Comparison of ENCODE assay signal across 16 cellular contexts in the genomic region with DNA sequence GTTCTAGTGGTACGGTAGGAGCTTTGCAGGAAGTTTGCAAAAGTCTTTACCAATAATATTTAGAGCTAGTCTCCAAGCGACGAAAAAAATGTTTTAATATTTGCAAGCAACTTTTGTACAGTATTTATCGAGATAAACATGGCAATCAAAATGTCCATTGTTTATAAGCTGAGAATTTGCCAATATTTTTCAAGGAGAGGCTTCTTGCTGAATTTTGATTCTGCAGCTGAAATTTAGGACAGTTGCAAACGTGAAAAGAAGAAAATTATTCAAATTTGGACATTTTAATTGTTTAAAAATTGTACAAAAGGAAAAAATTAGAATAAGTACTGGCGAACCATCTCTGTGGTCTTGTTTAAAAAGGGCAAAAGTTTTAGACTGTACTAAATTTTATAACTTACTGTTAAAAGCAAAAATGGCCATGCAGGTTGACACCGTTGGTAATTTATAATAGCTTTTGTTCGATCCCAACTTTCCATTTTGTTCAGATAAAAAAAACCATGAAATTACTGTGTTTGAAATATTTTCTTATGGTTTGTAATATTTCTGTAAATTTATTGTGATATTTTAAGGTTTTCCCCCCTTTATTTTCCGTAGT. TPM values are rescaled to one million over a fixed set of nuclear protein-coding genes. Genes with fewer than 3 reads are reported as not detected.
DNase-seq lines count a peak whose midpoint lies in the region; ATAC-seq and TF ChIP-seq lines count a peak whose summit lies in the region.
"Had no signal": no experiment of that assay in that cellular context is flagged by ENCODE, and none has a peak within 500 bp of the region (broad histone marks: within the 10 kb centered on the region; RNA-seq: fewer than 3 reads in every experiment).

No MANE protein-coding gene starts in this region.

- ATAC-seq in activated T-cell treated with anti-CD3 and anti-CD28 coated beads, Interleukin-2, amount 50 U/mL, for 72 hours (replicated peaks in 1 of 2), result no peak
- no peak for ATAC-seq in GM18909 (IDR thresholded peaks at IDR 0.05; ENCODE audit: poor library complexity, unreplicated experiment)
- ATAC-seq: K562 had no signal

- H3K36me3 Mint-ChIP-seq in activated T-cell treated with anti-CD3 and anti-CD28 coated beads, Interleukin-2, amount 50 U/mL, for 72 hours (ENCODE audit: insufficient read depth in 2 of 2), result peaks cover 3 to 9% of the 10 kb centered on the region in 2 donors
- no peaks in the 10 kb centered on the region for H3K36me3 Mint-ChIP-seq in activated T-helper 1 cell treated with anti-CD3 and anti-CD28 coated beads, Interleukin-12 subunit alpha, Interleukin-12 subunit beta, Interleukin-2, Interleukin-4 antibody, amounts not matched to agents 30 ng/mL and 10 ng/mL and 1 ng/mL, durations not matched to agents 14 hours and 24 hours and 36 hours (ENCODE audit: low read depth)

- no peaks in the 10 kb centered on the region for H3K9me3 ChIP-seq in tibial nerve
- H3K9me3 ChIP-seq: pancreas, SK-N-SH had no signal

- H3K4me1 ChIP-seq in tibial nerve, result peaks cover 0 to 35% (median 8%) of the 10 kb centered on the region in 4 donors

- DNase-seq in activated T-cell treated with anti-CD3 and anti-CD28 coated beads, Interleukin-2, amount 50 U/mL, for 72 hours, result no peak
- DNase-seq in activated T-cell treated with anti-CD3 and anti-CD28 coated beads, Interleukin-2, amount 50 U/mL, for 1 hour, result no peak
- no peak for DNase-seq in activated T-helper 1 cell treated with anti-CD3 and anti-CD28 coated beads, Interleukin-12 subunit alpha, Interleukin-12 subunit beta, Interleukin-2, Interleukin-4 antibody, amounts not matched to agents 30 ng/mL and 10 ng/mL and 1 ng/mL, durations not matched to agents 14 hours and 24 hours and 36 hours (ENCODE audit: low spot score)
- DNase-seq in tibial nerve (ENCODE audit: low spot score in 2 of 2), result no peak
- DNase-seq in NCI-H2196 treated with DMSO at 0.1 percent for 48 hours (lab: John Stamatoyannopoulos, UW; ENCODE audit: unreplicated experiment), result no peak
- no peak for DNase-seq in RPMI8226
- DNase-seq: activated T-cell treated with anti-CD3 and anti-CD28 coated beads for 4 hours, aorta, mammary epithelial cell, NCI-H1694, NCI-H82, SK-N-SH had no signal

- H3K9me3 Mint-ChIP-seq in activated T-cell treated with anti-CD3 and anti-CD28 coated beads, Interleukin-2, amount 50 U/mL, for 72 hours, result peaks cover 0 to 2% of the 10 kb centered on the region in 2 donors
- H3K9me3 Mint-ChIP-seq in activated T-helper 1 cell treated with anti-CD3 and anti-CD28 coated beads, Interleukin-12 subunit alpha, Interleukin-12 subunit beta, Interleukin-2, Interleukin-4 antibody, amounts not matched to agents 30 ng/mL and 10 ng/mL and 1 ng/mL, durations not matched to agents 14 hours and 24 hours and 36 hours, result no peaks in the 10 kb centered on the region

- H3K27ac ChIP-seq in tibial nerve, result peak overlapping the region in 3 of 4 donors; percentile 72 to 92 (median 90)
- H3K27ac ChIP-seq: pancreas had no signal

- TF ChIP-seq EP300 in tibial nerve (IDR thresholded peaks at IDR 0.05), result no peak

- H3K4me1 Mint-ChIP-seq in activated T-cell treated with anti-CD3 and anti-CD28 coated beads, Interleukin-2, amount 50 U/mL, for 72 hours (ENCODE audit: low read depth), result peaks cover 13% of the 10 kb centered on the region
- H3K4me1 Mint-ChIP-seq in activated T-helper 1 cell treated with anti-CD3 and anti-CD28 coated beads, Interleukin-12 subunit alpha, Interleukin-12 subunit beta, Interleukin-2, Interleukin-4 antibody, amounts not matched to agents 30 ng/mL and 10 ng/mL and 1 ng/mL, durations not matched to agents 14 hours and 24 hours and 36 hours (ENCODE audit: low read depth), result peaks cover 9% of the 10 kb centered on the region

- peak overlapping the region; percentile 75 for H3K4me3 ChIP-seq in iPS-11a (ENCODE audit: low read depth, low read length)
- peak overlapping the region; percentile 38 to 59 (median 47) for H3K4me3 ChIP-seq in tibial nerve
- H3K4me3 ChIP-seq: K562, pancreas had no signal

- peaks cover 73% of the 10 kb centered on the region for H3K27me3 Mint-ChIP-seq in activated T-cell treated with anti-CD3 and anti-CD28 coated beads, Interleukin-2, amount 50 U/mL, for 72 hours (ENCODE audit: low read depth)
- H3K27me3 Mint-ChIP-seq in activated T-helper 1 cell treated with anti-CD3 and anti-CD28 coated beads, Interleukin-12 subunit alpha, Interleukin-12 subunit beta, Interleukin-2, Interleukin-4 antibody, amounts not matched to agents 30 ng/mL and 10 ng/mL and 1 ng/mL, durations not matched to agents 14 hours and 24 hours and 36 hours (ENCODE audit: insufficient read depth), result peaks cover 67% of the 10 kb centered on the region

- TF ChIP-seq CTCF in tibial nerve (IDR thresholded peaks at IDR 0.05), result no peak

- H3K27me3 ChIP-seq in tibial nerve, result peaks cover 0 to 96% of the 10 kb centered on the region in 2 donors

- H3K4me3 Mint-ChIP-seq in activated T-cell treated with anti-CD3 and anti-CD28 coated beads, Interleukin-2, amount 50 U/mL, for 72 hours, result peak overlapping the region in 1 of 2 donors; percentile 25
- no peak overlapping the region for H3K4me3 Mint-ChIP-seq in activated T-helper 1 cell treated with anti-CD3 and anti-CD28 coated beads, Interleukin-12 subunit alpha, Interleukin-12 subunit beta, Interleukin-2, Interleukin-4 antibody, amounts not matched to agents 30 ng/mL and 10 ng/mL and 1 ng/mL, durations not matched to agents 14 hours and 24 hours and 36 hours

- no peak for TF ChIP-seq POLR2A in tibial nerve (IDR thresholded peaks at IDR 0.05)

- H3K36me3 ChIP-seq in tibial nerve, result no peaks in the 10 kb centered on the region
- H3K36me3 ChIP-seq: pancreas had no signal

- H3K27ac Mint-ChIP-seq in activated T-cell treated with anti-CD3 and anti-CD28 coated beads, Interleukin-2, amount 50 U/mL, for 72 hours, result peak overlapping the region; percentile 81
- H3K27ac Mint-ChIP-seq in activated T-helper 1 cell treated with anti-CD3 and anti-CD28 coated beads, Interleukin-12 subunit alpha, Interleukin-12 subunit beta, Interleukin-2, Interleukin-4 antibody, amounts not matched to agents 30 ng/mL and 10 ng/mL and 1 ng/mL, durations not matched to agents 14 hours and 24 hours and 36 hours, result peak overlapping the region; percentile 55

- intact Hi-C loops in activated T-helper 1 cell treated with anti-CD3 and anti-CD28 coated beads, Interleukin-12 subunit alpha, Interleukin-12 subunit beta, Interleukin-2, Interleukin-4 antibody, amounts not matched to agents 30 ng/mL and 10 ng/mL and 1 ng/mL, durations not matched to agents 14 hours and 24 hours and 36 hours (cut with micrococcal nuclease), result loop anchor here (2.0 kb wide), 1 partner anchor 13 kb away; no protein-coding TSS in a partner anchor

- WGBS in tibial nerve, 2 donors, result 7 to 11% methylated on average over 9 of the region's 9 CpGs

RNA-seq across cellular contexts. Expression of a gene that starts 2.0 kb away (rescaled TPM):
- total RNA-seq in activated T-cell treated with anti-CD3 and anti-CD28 coated beads, Interleukin-2, amount 50 U/mL, for 72 hours, result under 1 TPM in 1 of 2 donors, not detected in 1; 0.16 TPM
- total RNA-seq in activated T-helper 1 cell treated with anti-CD3 and anti-CD28 coated beads, Interleukin-12 subunit alpha, Interleukin-12 subunit beta, Interleukin-2, Interleukin-4 antibody, amounts not matched to agents 30 ng/mL and 10 ng/mL and 1 ng/mL, durations not matched to agents 14 hours and 24 hours and 36 hours, result 0.07 and 0.10 TPM in 2 replicates
- 10 to 100 TPM; 21.3 to 50.5 (median 34.3) TPM for total RNA-seq in tibial nerve
- total RNA-seq: mammary epithelial cell had no signal

Comparison
In these comparisons a context has a peak if more than half of its experiments do, and no peak if none do; other contexts are left out.
1. RNA of a gene that starts 2.0 kb away (total RNA-seq): 21.3 to 50.5 TPM in tibial nerve; 0.16 TPM in activated T-cell treated with anti-CD3 and anti-CD28 coated beads, Interleukin-2, amount 50 U/mL, for 72 hours and 0.07 to 0.10 TPM in activated T-helper 1 cell treated with anti-CD3 and anti-CD28 coated beads, Interleukin-12 subunit alpha, Interleukin-12 subunit beta, Interleukin-2, Interleukin-4 antibody, amounts not matched to agents 30 ng/mL and 10 ng/mL and 1 ng/mL, durations not matched to agents 14 hours and 24 hours and 36 hours; every median in the first group is over 10 times any median in the second.